Comparison of ENCODE assay signal across 12 cellular contexts in the genomic region with DNA sequence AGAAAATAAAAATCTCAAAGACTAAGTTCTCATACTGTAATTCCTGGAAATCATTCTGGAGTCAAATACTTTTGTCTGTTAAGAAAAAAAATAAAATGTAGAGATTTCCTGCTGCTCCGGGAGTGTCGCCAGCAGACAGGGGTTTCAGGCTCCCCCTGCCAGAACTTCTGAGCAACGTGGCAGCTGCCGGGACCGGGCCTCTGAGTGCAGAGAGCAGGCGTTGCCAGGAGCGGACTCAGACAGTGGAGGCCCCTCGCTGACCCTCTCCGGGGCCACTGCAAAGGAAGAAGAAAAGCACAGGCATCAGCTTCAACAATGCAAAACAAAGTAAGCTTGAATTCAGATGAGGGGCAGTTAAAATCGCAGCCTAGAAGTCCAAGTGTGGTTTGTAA.
DNase-seq lines count a peak whose midpoint lies in the region; ATAC-seq and TF ChIP-seq lines count a peak whose summit lies in the region.
"Had no signal": no experiment of that assay in that cellular context is flagged by ENCODE, and none has a peak within 500 bp of the region (broad histone marks: within the 10 kb centered on the region; RNA-seq: fewer than 3 reads in every experiment).

No MANE protein-coding gene starts in this region.

- peak overlapping the region; percentile 88; the same call in 1 of the 2 replicates for H3K27ac ChIP-seq in IMR-90 (ENCODE audit: insufficient read depth, low read length)
- H3K27ac ChIP-seq in esophagus muscularis mucosa (replicated peaks in 1 of 4): peak overlapping the region; percentile 18 to 79 (median 28)
- H3K27ac ChIP-seq in liver (ENCODE audit: low read depth in 1 of 2, low read length in 2 of 2): peak overlapping the region; percentile 42 to 54
- peak overlapping the region; percentile 41 for H3K27ac ChIP-seq in skeletal muscle tissue (ENCODE audit: low read depth, low read length)
- H3K27ac ChIP-seq in trophoblast cell (ENCODE audit: low read depth, low read length): no peak overlapping the region

- no peaks in the 10 kb centered on the region for H3K27me3 Mint-ChIP-seq in WTC11 (ENCODE audit: low read depth)

- H3K4me1 ChIP-seq in IMR-90 (ENCODE audit: control insufficient read depth, insufficient read depth, low read length): peaks cover 38% of the 10 kb centered on the region
- H3K4me1 ChIP-seq in esophagus muscularis mucosa: peaks cover 14 to 59% (median 52%) of the 10 kb centered on the region in 4 donors
- no peaks in the 10 kb centered on the region for H3K4me1 ChIP-seq in liver (ENCODE audit: control insufficient read depth in 4 of 4, insufficient read depth in 4 of 4, low read length in 3 of 4)
- H3K4me1 ChIP-seq in skeletal muscle tissue (ENCODE audit: control insufficient read depth in 3 of 3, insufficient read depth in 3 of 3, low read length in 3 of 3): peaks cover 5 to 15% (median 9%) of the 10 kb centered on the region in 3 donors
- H3K4me1 ChIP-seq in trophoblast cell (ENCODE audit: control insufficient read depth in 1 of 2, insufficient read depth in 2 of 2, low read length in 2 of 2): peaks cover 0 to 4% of the 10 kb centered on the region in 2 experiments

- WGBS in IMR-90 (ENCODE audit: extremely low coverage in 2 of 2, insufficient read length in 1 of 2), 2 experiments: 0% methylated on average over 1 of the region's 10 CpGs; no CpG with 5 or more reads in 1 of the 2 experiments
- WGBS in esophagus muscularis mucosa: 24% methylated on average over 10 of the region's 10 CpGs
- 52% methylated on average over 10 of the region's 10 CpGs for WGBS in liver
- WGBS in trophoblast cell (ENCODE audit: extremely low coverage, insufficient coverage, insufficient read length): no CpG with 5 or more reads among the region's 10 CpGs

- H3K4me3 ChIP-seq in IMR-90 (ENCODE audit: insufficient read depth, low read depth, low read length) (no peak overlapping the region), esophagus muscularis mucosa (peak overlapping the region in 1 of 4 donors; percentile 17), liver (ENCODE audit: low read depth in 1 of 3, low read length in 3 of 3) (no peak overlapping the region), skeletal muscle tissue (ENCODE audit: low read length in 3 of 3) (peak overlapping the region in 1 of 3 donors; percentile 15), trophoblast cell (ENCODE audit: low read depth, low read length) (no peak overlapping the region)

- peak overlapping the region; percentile 90 for H2BK20ac ChIP-seq in IMR-90 (ENCODE audit: low read depth, low read length)

- CTCF ChIA-PET in IMR-90 (lab: Yijun Ruan, JAX) (no interaction called here), WTC11 (lab: Charles Lee) (no interaction called here)

- H2AFZ ChIP-seq in IMR-90 (replicated peaks; ENCODE audit: low read length, poor library complexity) (peak overlapping the region; percentile 88), trophoblast cell (ENCODE audit: insufficient read depth, low read length, poor library complexity) (no peak overlapping the region)

- peak overlapping the region; percentile 44 for H2BK5ac ChIP-seq in IMR-90 (ENCODE audit: low read depth, low read length, poor library complexity, severe bottlenecking)
- no peak overlapping the region for H2BK5ac ChIP-seq in trophoblast cell (ENCODE audit: low read depth, low read length, poor library complexity)

- ATAC-seq in IMR-90 (ENCODE audit: low read depth) (peak; percentile 45), WTC11 (no peak), HG03045 (IDR thresholded peaks at IDR 0.05; ENCODE audit: unreplicated experiment) (no peak)
- ATAC-seq: activated naive CD8-positive, alpha-beta T cell treated with anti-CD3 and anti-CD28 coated beads, Interleukin-2, amount 50 U/mL, for 24 hours; left colon had no signal

- peak overlapping the region; percentile 93 for H3K4ac ChIP-seq in IMR-90 (ENCODE audit: low read depth, low read length)
- no peak overlapping the region for H3K4ac ChIP-seq in trophoblast cell (ENCODE audit: low read depth, low read length)

- H3K9me1 ChIP-seq in IMR-90 (ENCODE audit: insufficient read depth, low read length): peaks cover 9% of the 10 kb centered on the region

- dilution Hi-C loops in IMR-90 (cut with HindIII; ENCODE audit: low sequenced_read_pairs, unreplicated experiment): no loop called here

- H4K12ac ChIP-seq in trophoblast cell (ENCODE audit: low read depth, low read length): no peak overlapping the region

- no peak for TF ChIP-seq EP300 in esophagus muscularis mucosa (IDR thresholded peaks at IDR 0.05)

- peak overlapping the region; percentile 45; the same call in 1 of the 2 replicates for H3K56ac ChIP-seq in IMR-90 (ENCODE audit: extremely low read depth, insufficient read depth, low read length)

- POLR2A ChIA-PET in IMR-90 (lab: Charles Lee; ENCODE audit: unreplicated experiment): no interaction called here
- POLR2A ChIA-PET in WTC11 (lab: Charles Lee): no interaction called here

- no peaks in the 10 kb centered on the region for H3K79me2 ChIP-seq in trophoblast cell (ENCODE audit: control insufficient read depth, insufficient read depth, low read length, poor library complexity)

- DNase-seq in IMR-90: peak; percentile 81
- DNase-seq in esophagus muscularis mucosa (ENCODE audit: extremely low spot score): peak; percentile 92
- no peak for DNase-seq in WTC11 (ENCODE audit: low spot score)
- DNase-seq in trophoblast cell: no peak
- DNase-seq in AML-193 (lab: John Stamatoyannopoulos, UW): no peak
- DNase-seq: activated naive CD8-positive, alpha-beta T cell treated with anti-CD3 and anti-CD28 coated beads, Interleukin-2, amount 50 U/mL, for 24 hours; CD8-positive, alpha-beta memory T cell; NCI-H510A treated with DMSO at 0.1 percent for 48 hours had no signal

- H3K18ac ChIP-seq in IMR-90 (ENCODE audit: low read depth, low read length) (peak overlapping the region; percentile 95), trophoblast cell (ENCODE audit: low read length) (no peak overlapping the region)

- intact Hi-C loops in IMR-90 (cut with micrococcal nuclease) (no loop called here), esophagus muscularis mucosa (cut with DNase I) (no loop called here)

- 0 out of 2 replicates have a peak, but pooled peaks cover 3% of the 10 kb centered on the region for H3K36me3 Mint-ChIP-seq in WTC11
- H3K36me3 Mint-ChIP-seq: CD8-positive, alpha-beta memory T cell had no signal

- peak overlapping the region; percentile 73 for H3K9ac ChIP-seq in IMR-90 (ENCODE audit: low read depth, low read length)
- H3K9ac ChIP-seq in liver (ENCODE audit: low read depth in 1 of 2, low read length in 2 of 2): no peak overlapping the region
- peak overlapping the region in 1 of 3 donors; percentile 40 for H3K9ac ChIP-seq in skeletal muscle tissue (ENCODE audit: low read depth in 1 of 3, low read length in 3 of 3)
- H3K9ac ChIP-seq in trophoblast cell (ENCODE audit: low read length): no peak overlapping the region

- TF ChIP-seq CTCF in IMR-90 (conservative IDR thresholded peaks at IDR 0.05; ENCODE audit: low read depth, low read length): no peak
- TF ChIP-seq CTCF in esophagus muscularis mucosa (IDR thresholded peaks at IDR 0.05): no peak
- no peak for TF ChIP-seq CTCF in liver (IDR thresholded peaks at IDR 0.05; ENCODE audit: low read depth, low read length, missing input control)
- no peak for TF ChIP-seq CTCF in WTC11 (IDR thresholded peaks at IDR 0.05)

- H2BK12ac ChIP-seq in trophoblast cell (ENCODE audit: low read length): no peak overlapping the region

- peak overlapping the region; percentile 22 for H3K4me2 ChIP-seq in IMR-90 (ENCODE audit: low read depth, low read length)
- H3K4me2 ChIP-seq in trophoblast cell (ENCODE audit: low read length): no peak overlapping the region

- in situ Hi-C loops in IMR-90 (cut with MboI; ENCODE audit: low sequenced_read_pairs): no loop called here

- peaks cover 7% of the 10 kb centered on the region; the same call in 1 of the 2 replicates for H3K4me1 Mint-ChIP-seq in WTC11
- H3K4me1 Mint-ChIP-seq: CD8-positive, alpha-beta memory T cell had no signal

- H3K27ac Mint-ChIP-seq in WTC11: no peak overlapping the region
- H3K27ac Mint-ChIP-seq: activated naive CD8-positive, alpha-beta T cell treated with anti-CD3 and anti-CD28 coated beads, Interleukin-2, amount 50 U/mL, for 24 hours; CD8-positive, alpha-beta memory T cell had no signal

- H3K9me3 ChIP-seq in IMR-90 (ENCODE audit: control insufficient read depth, insufficient read depth, low read length) (no peaks in the 10 kb centered on the region), esophagus muscularis mucosa (no peaks in the 10 kb centered on the region), liver (ENCODE audit: control insufficient read depth in 4 of 4, low read length in 3 of 4) (no peaks in the 10 kb centered on the region), skeletal muscle tissue (ENCODE audit: control insufficient read depth in 3 of 3, low read length in 3 of 3) (no peaks in the 10 kb centered on the region), trophoblast cell (ENCODE audit: insufficient read depth, low read depth, low read length) (peaks cover 2% of the 10 kb centered on the region)

- H3K27me3 ChIP-seq in IMR-90 (ENCODE audit: control insufficient read depth, insufficient read depth, low read length): no peaks in the 10 kb centered on the region
- H3K27me3 ChIP-seq in esophagus muscularis mucosa: no peaks in the 10 kb centered on the region
- H3K27me3 ChIP-seq in liver (ENCODE audit: control insufficient read depth in 4 of 4, insufficient read depth in 4 of 4, low read length in 3 of 4): no peaks in the 10 kb centered on the region
- peaks cover 0 to 8% (median 2%) of the 10 kb centered on the region in 3 donors for H3K27me3 ChIP-seq in skeletal muscle tissue (ENCODE audit: control insufficient read depth in 3 of 3, insufficient read depth in 3 of 3, low read length in 3 of 3)
- no peaks in the 10 kb centered on the region for H3K27me3 ChIP-seq in trophoblast cell (ENCODE audit: insufficient read depth, low read length)

- peak overlapping the region; percentile 96; the same call in 2 of the 3 replicates for H2BK15ac ChIP-seq in IMR-90 (ENCODE audit: low read depth, low read length)

- peak overlapping the region; percentile 92 for H4K5ac ChIP-seq in IMR-90 (ENCODE audit: low read depth, low read length)

- no peak overlapping the region for H3K4me3 Mint-ChIP-seq in WTC11
- H3K4me3 Mint-ChIP-seq: activated naive CD8-positive, alpha-beta T cell treated with anti-CD3 and anti-CD28 coated beads, Interleukin-2, amount 50 U/mL, for 24 hours; CD8-positive, alpha-beta memory T cell had no signal

- H4K20me1 ChIP-seq in IMR-90 (ENCODE audit: insufficient read depth, low read length): no peaks in the 10 kb centered on the region

- peak overlapping the region; percentile 89 for H4K91ac ChIP-seq in IMR-90 (ENCODE audit: insufficient read depth, low read depth, low read length)
- H4K91ac ChIP-seq in trophoblast cell (ENCODE audit: low read depth, low read length): no peak overlapping the region

- TF ChIP-seq POLR2A in IMR-90 (IDR thresholded peaks at IDR 0.05; ENCODE audit: low read depth, low read length): no peak
- TF ChIP-seq POLR2A in esophagus muscularis mucosa (IDR thresholded peaks at IDR 0.05; ENCODE audit: low read depth): no peak

- H4K8ac ChIP-seq in IMR-90 (ENCODE audit: low read depth in 2 of 2, low read length in 2 of 2): peak overlapping the region; percentile 74 to 89
- no peak overlapping the region for H4K8ac ChIP-seq in trophoblast cell (ENCODE audit: low read depth, low read length)

- H3K79me1 ChIP-seq in IMR-90 (ENCODE audit: low read depth in 1 of 2, low read length in 2 of 2): peaks cover 0 to 11% of the 10 kb centered on the region in 2 experiments; a peak in 2 of 4 replicates
- H3K79me1 ChIP-seq in trophoblast cell (ENCODE audit: low read length): no peaks in the 10 kb centered on the region

- peak overlapping the region; percentile 85 for H3K23ac ChIP-seq in IMR-90 (ENCODE audit: low read depth, low read length)
- no peak overlapping the region for H3K23ac ChIP-seq in trophoblast cell (ENCODE audit: low read length)

- H2AK5ac ChIP-seq in IMR-90 (ENCODE audit: low read depth, low read length): peak overlapping the region; percentile 51
- H2AK5ac ChIP-seq in trophoblast cell (ENCODE audit: low read length): no peak overlapping the region

- TF ChIP-seq RAD21 in IMR-90 (IDR thresholded peaks at IDR 0.05; ENCODE audit: low read length): no peak
- TF ChIP-seq RAD21 in liver (IDR thresholded peaks at IDR 0.05): no peak

- H2AK9ac ChIP-seq in IMR-90 (replicated peaks; ENCODE audit: low read depth, low read length, poor library complexity): peak overlapping the region; percentile 82

- BruUV-seq in IMR-90 (replicated peaks; lab: Mats Ljungman, UMichigan): no TSS peak

- H3K36me3 ChIP-seq in IMR-90 (ENCODE audit: control insufficient read depth, insufficient read depth, low read length): no peaks in the 10 kb centered on the region
- no peaks in the 10 kb centered on the region for H3K36me3 ChIP-seq in esophagus muscularis mucosa
- no peaks in the 10 kb centered on the region for H3K36me3 ChIP-seq in liver (ENCODE audit: control insufficient read depth in 4 of 4, insufficient read depth in 3 of 4, low read depth in 1 of 4, low read length in 3 of 4)
- no peaks in the 10 kb centered on the region for H3K36me3 ChIP-seq in skeletal muscle tissue (ENCODE audit: control insufficient read depth in 3 of 3, insufficient read depth in 3 of 3, low read length in 3 of 3)
- no peaks in the 10 kb centered on the region for H3K36me3 ChIP-seq in trophoblast cell (ENCODE audit: control insufficient read depth in 1 of 2, insufficient read depth in 2 of 2, low read length in 2 of 2)

- peaks cover 15% of the 10 kb centered on the region for H3K9me3 Mint-ChIP-seq in WTC11
- H3K9me3 Mint-ChIP-seq: activated naive CD8-positive, alpha-beta T cell treated with anti-CD3 and anti-CD28 coated beads, Interleukin-2, amount 50 U/mL, for 24 hours; CD8-positive, alpha-beta memory T cell had no signal

- peak overlapping the region; percentile 92 for H2BK120ac ChIP-seq in IMR-90 (ENCODE audit: low read depth, low read length)
- H2BK120ac ChIP-seq in trophoblast cell (ENCODE audit: insufficient read depth, low read length, poor library complexity): no peak overlapping the region

- H3K14ac ChIP-seq in IMR-90 (replicated peaks; ENCODE audit: low read depth, low read length): peak overlapping the region; percentile 89
- H3K14ac ChIP-seq in trophoblast cell (ENCODE audit: low read length): no peak overlapping the region

Comparison
In these comparisons a context has a peak if more than half of its experiments do, and no peak if none do; other contexts are left out.
1. DNase-seq: peak in IMR-90 (single experiment) and esophagus muscularis mucosa (single experiment); none in WTC11 (single experiment), trophoblast cell (0 of 2) and AML-193 (0 of 2).